Comparison of ENCODE assay signal across 16 cellular contexts in genomic region chr6:81241126-81241525, GRCh38.
DNase-seq lines count a peak whose midpoint lies in the region; ATAC-seq, FAIRE-seq and TF ChIP-seq lines count a peak whose summit lies in the region.
"Had no signal": no experiment of that assay in that cellular context is flagged by ENCODE, and none has a peak within 500 bp of the region (broad histone marks: within the 10 kb centered on the region; RNA-seq: fewer than 3 reads in every experiment).

No MANE protein-coding gene starts in this region.

- no peak overlapping the region for H3K4me3 ChIP-seq in AG04450 (ENCODE audit: low read depth, low read length)
- no peak overlapping the region for H3K4me3 ChIP-seq in astrocyte (ENCODE audit: insufficient read depth, low read depth, low read length)
- H3K4me3 ChIP-seq in fibroblast of villous mesenchyme (ENCODE audit: low read depth, low read length), result no peak overlapping the region
- no peak overlapping the region for H3K4me3 ChIP-seq in dorsolateral prefrontal cortex

- no peak for FAIRE-seq in astrocyte (lab: Jason Lieb, UNC)

- no peak for TF ChIP-seq CTCF in AG04450 (IDR thresholded peaks at IDR 0.05; ENCODE audit: low read depth, low read length)
- TF ChIP-seq CTCF in astrocyte (IDR thresholded peaks at IDR 0.05; ENCODE audit: insufficient read depth, low read depth, low read length), result no peak
- no peak for TF ChIP-seq CTCF in fibroblast of villous mesenchyme (IDR thresholded peaks at IDR 0.05; ENCODE audit: insufficient read depth, low read depth, low read length)
- TF ChIP-seq CTCF in dorsolateral prefrontal cortex (IDR thresholded peaks at IDR 0.05 in 54 of 56, conservative IDR thresholded peaks at IDR 0.05 in 2 of 56; ENCODE audit: low read depth in 1 of 56, partially characterized antibody in 56 of 56), result no peak

- H3K9me3 ChIP-seq in AG04450 (ENCODE audit: control insufficient read depth, insufficient read depth, low read length) (no peaks in the 10 kb centered on the region), astrocyte (ENCODE audit: insufficient read depth, low read depth, low read length) (no peaks in the 10 kb centered on the region)

- intact Hi-C loops in left cardiac atrium (cut with DNase I) (loop anchor here (5.0 kb wide), 2 partner anchors 511 to 736 kb away; partner anchors contain the start of gene TENT5A (in 1 of the 2)), dorsolateral prefrontal cortex (cut with DNase I) (no loop called here)

- H2AFZ ChIP-seq in astrocyte (ENCODE audit: low read depth, low read length), result no peak overlapping the region

- no peak overlapping the region for H3K27ac ChIP-seq in AG04450 (ENCODE audit: low read depth, low read length)
- H3K27ac ChIP-seq in astrocyte (ENCODE audit: low read depth, low read length), result no peak overlapping the region
- no peak overlapping the region for H3K27ac ChIP-seq in dorsolateral prefrontal cortex

- DNase-seq in AG04450 (ENCODE audit: low read depth, low spot score) (peak; percentile 36), GM04504 (ENCODE audit: low read depth) (peak; percentile 78), astrocyte (ENCODE audit: low read depth) (peak; percentile 56), fibroblast of villous mesenchyme (ENCODE audit: low read depth) (peak; percentile 73), SIG-M5 (lab: John Stamatoyannopoulos, UW) (no peak), left cardiac atrium (no peak), dorsolateral prefrontal cortex (no peak)
- no peak for DNase-seq in activated CD4-positive, CD25-positive, alpha-beta regulatory T cell (lab: John Stamatoyannopoulos, UW)
- DNase-seq: 8988T; CD4-positive, alpha-beta memory T cell; DMS79 treated with DMSO at 0.1 percent for 48 hours; H9; NCI-H1092 treated with DMSO at 0.1 percent for 48 hours; NCI-H187; SHP77 had no signal

- no peaks in the 10 kb centered on the region for H3K36me3 ChIP-seq in astrocyte (ENCODE audit: insufficient read depth, low read length)

- H4K20me1 ChIP-seq in astrocyte (ENCODE audit: insufficient read depth, low read length), result no peaks in the 10 kb centered on the region

- no peak for ATAC-seq in left cardiac atrium
- ATAC-seq: Panc1 had no signal

- H3K27me3 ChIP-seq in AG04450 (ENCODE audit: control insufficient read depth, insufficient read depth, low read length) (no peaks in the 10 kb centered on the region), astrocyte (ENCODE audit: insufficient read depth, low read length) (no peaks in the 10 kb centered on the region), dorsolateral prefrontal cortex (no peaks in the 10 kb centered on the region)

- no peak overlapping the region for H3K4me2 ChIP-seq in astrocyte (ENCODE audit: low read length)

- H3K4me3 Mint-ChIP-seq in astrocyte (ENCODE audit: unreplicated experiment), result no peak overlapping the region
- H3K4me3 Mint-ChIP-seq: CD4-positive, alpha-beta memory T cell; H9 had no signal

- no peaks in the 10 kb centered on the region for H3K27me3 Mint-ChIP-seq in astrocyte (ENCODE audit: low read depth, unreplicated experiment)
- H3K27me3 Mint-ChIP-seq: CD4-positive, alpha-beta memory T cell had no signal

- no peak overlapping the region for H3K27ac Mint-ChIP-seq in astrocyte (ENCODE audit: unreplicated experiment)
- H3K27ac Mint-ChIP-seq: CD4-positive, alpha-beta memory T cell; H9 had no signal

- POLR2A ChIA-PET in AG04450 (lab: Yijun Ruan, JAX), result no interaction called here

- H3K79me2 ChIP-seq in astrocyte (ENCODE audit: insufficient read depth, low read length), result no peaks in the 10 kb centered on the region

- no peaks in the 10 kb centered on the region for H3K36me3 Mint-ChIP-seq in astrocyte (ENCODE audit: low read depth, unreplicated experiment)
- H3K36me3 Mint-ChIP-seq: CD4-positive, alpha-beta memory T cell had no signal

- CTCF ChIA-PET in AG04450 (lab: Charles Lee), result interaction anchor here (0.6 to 1.0 kb wide), 3 partner anchors 513 to 1027 kb away, joined by 4 to 6 read pairs (median 6); no protein-coding TSS in a partner anchor

- no peak overlapping the region for H3K9ac ChIP-seq in astrocyte (ENCODE audit: low read length)

- no peaks in the 10 kb centered on the region for H3K9me3 Mint-ChIP-seq in astrocyte (ENCODE audit: unreplicated experiment)
- H3K9me3 Mint-ChIP-seq: H9 had no signal

- peaks cover 2% of the 10 kb centered on the region for H3K4me1 Mint-ChIP-seq in astrocyte (ENCODE audit: low read depth, unreplicated experiment)
- H3K4me1 Mint-ChIP-seq: CD4-positive, alpha-beta memory T cell; H9 had no signal

- no peaks in the 10 kb centered on the region for H3K4me1 ChIP-seq in astrocyte (ENCODE audit: insufficient read depth, low read length)

Comparison
In these comparisons a context has a peak if more than half of its experiments do, and no peak if none do; other contexts are left out.
1. DNase-seq: peak in AG04450 (single experiment), GM04504 (single experiment), astrocyte (single experiment) and fibroblast of villous mesenchyme (single experiment); none in SIG-M5 (single experiment), left cardiac atrium (single experiment), activated CD4-positive, CD25-positive, alpha-beta regulatory T cell (0 of 4) and dorsolateral prefrontal cortex (0 of 10).
2. intact Hi-C loops: an anchor here in left cardiac atrium (5.0 kb wide); none called in dorsolateral prefrontal cortex.